Comparison of ENCODE assay signal across 8 cellular contexts in genomic region chr1:25562101-25562927, GRCh38. TPM values are rescaled to one million over a fixed set of nuclear protein-coding genes. Genes with fewer than 3 reads are reported as not detected.
DNase-seq lines count a peak whose midpoint lies in the region; ATAC-seq, FAIRE-seq and TF ChIP-seq lines count a peak whose summit lies in the region.

No MANE protein-coding gene starts in this region.

- H3K36me3 ChIP-seq in K562 (ENCODE audit: control insufficient read depth, insufficient read depth, low read length) = peaks cover 48% of the 10 kb centered on the region; the same call in 1 of the 3 replicates

- H3K9me1 ChIP-seq in K562 (ENCODE audit: control insufficient read depth, insufficient read depth, low read length) = no peaks in the 10 kb centered on the region

- H3K4me3 ChIP-seq in GM12865 (ENCODE audit: low read depth, low read length) (no peak overlapping the region), K562 (no peak overlapping the region)

- no peak for TF ChIP-seq POLR2A in K562 (conservative IDR thresholded peaks at IDR 0.05)

- intact Hi-C loops in K562 (cut with micrococcal nuclease) = no loop called here

- no peak for TF ChIP-seq RAD21 in K562 (CRISPR knock-in tag; conservative IDR thresholded peaks at IDR 0.05 in 1 of 2, IDR thresholded peaks at IDR 0.05 in 1 of 2)

- H3K9me3 ChIP-seq in K562 (replicated peaks; ENCODE audit: control insufficient read depth, insufficient read depth, low read depth, low read length) = no peaks in the 10 kb centered on the region

- H3K9ac ChIP-seq in K562 (ENCODE audit: insufficient read depth in 1 of 2, low read depth in 2 of 2, low read length in 2 of 2) = peak overlapping the region in 1 of 2 experiments; percentile 87; a peak in 2 of 4 replicates

- no TSS peak for BruUV-seq in K562 (replicated peaks; lab: Mats Ljungman, UMichigan)

- no peak overlapping the region for H2AFZ ChIP-seq in K562 (ENCODE audit: low read depth, low read length)

- POLR2A ChIA-PET in K562 (lab: Yijun Ruan, JAX) = no interaction called here

- H4K20me1 ChIP-seq in K562 (replicated peaks; ENCODE audit: control insufficient read depth, insufficient read depth, low read length) = no peaks in the 10 kb centered on the region

- H3K27ac ChIP-seq in K562 (ENCODE audit: extremely low read depth, low read depth, low read length) = peak overlapping the region; percentile 32; the same call in 1 of the 3 replicates

- peak; percentile 89 for DNase-seq in GM12865 (ENCODE audit: low read depth)
- DNase-seq in T-helper 2 cell = peak in 4 of 5 experiments; percentile 18 to 94 (median 77)
- DNase-seq in K562 (ENCODE audit: extremely low read depth in 1 of 4, low spot score in 3 of 4) = peak in 2 of 4 experiments; percentile 47 to 51
- DNase-seq in stimulated activated CD4-positive, alpha-beta T cell treated with anti-CD3 and anti-CD28 coated beads, Interleukin-4, amount 100 ng/mL, for 4 hours = peak; percentile 28 to 67
- no peak for DNase-seq in EL
- DNase-seq in NCI-H1694 treated with DMSO at 0.1 percent for 48 hours (lab: John Stamatoyannopoulos, UW) = no peak

- CTCF ChIA-PET in K562 (lab: Yijun Ruan, JAX; ENCODE audit: low intra/inter-chr PET ratio) = no interaction called here

- no peak overlapping the region for H3K4me2 ChIP-seq in K562 (ENCODE audit: insufficient read depth, low read length)

- FAIRE-seq in K562 (lab: Jason Lieb, UNC) = no peak

- ATAC-seq in HG02798 (IDR thresholded peaks at IDR 0.05; ENCODE audit: poor library complexity, unreplicated experiment) (peak; percentile 75), K562 (peak; percentile 74), SK-N-SH treated with all-trans-retinoic acid at 6 μM for 48 hours (no peak)

- no peak for TF ChIP-seq EP300 in K562 (IDR thresholded peaks at IDR 0.05; ENCODE audit: low read length)

- peaks cover 5 to 31% of the 10 kb centered on the region in 2 experiments; a peak in 4 of 5 replicates for H3K4me1 ChIP-seq in K562 (replicated peaks in 1 of 2; ENCODE audit: control insufficient read depth in 2 of 2, insufficient read depth in 2 of 2, low read length in 2 of 2)

- in situ Hi-C loops in K562 (cut with MboI) = loop anchor here (10.0 kb wide), 1 partner anchor 1718 kb away; no protein-coding TSS in a partner anchor

- 61% methylated on average over 8 of the region's 8 CpGs for WGBS in K562 (ENCODE audit: insufficient coverage, low coverage, missing lambda C conversion rate)

- H3K27me3 ChIP-seq in K562 (ENCODE audit: control insufficient read depth in 2 of 2, insufficient read depth in 2 of 2, low read length in 2 of 2) = no peaks in the 10 kb centered on the region

- no peak for TF ChIP-seq CTCF in GM12865 (IDR thresholded peaks at IDR 0.05; ENCODE audit: insufficient read depth, low read depth, low read length, missing control alignments)
- no peak for TF ChIP-seq CTCF in K562 (IDR thresholded peaks at IDR 0.05 in 2 of 3, conservative IDR thresholded peaks at IDR 0.05 in 1 of 3; ENCODE audit: insufficient read depth in 2 of 3, low read depth in 1 of 3, low read length in 3 of 3)

- no peaks in the 10 kb centered on the region for H3K79me2 ChIP-seq in K562 (ENCODE audit: control insufficient read depth, insufficient read depth, low read length)

TF ChIP-seq in K562, 482 proteins besides CTCF, POLR2A, EP300 and RAD21 (continues in another document):
- TF ChIP-seq ZKSCAN8 (CRISPR knock-in tag; IDR thresholded peaks at IDR 0.05) (no peak), ZBTB33 (CRISPR knock-in tag; IDR thresholded peaks at IDR 0.05) (peak; percentile 69; the same call in 1 of the 2 replicates), PTBP1 (IDR thresholded peaks at IDR 0.05; ENCODE audit: low read depth, low read length) (0 out of 2 replicates have a peak, but pooled peaks have one; percentile 56), HDAC2 (IDR thresholded peaks at IDR 0.05) (peak; percentile 90), ESRRA (IDR thresholded peaks at IDR 0.05; ENCODE audit: borderline replicate concordance, low read depth) (peak; percentile 55; the same call in 1 of the 2 replicates)

TF ChIP-seq in SK-N-SH treated with all-trans-retinoic acid at 6 μM for 48 hours, 23 proteins besides CTCF, POLR2A, EP300 and RAD21 (continues in another document):
- TF ChIP-seq POU6F1 (CRISPR knock-in tag; IDR thresholded peaks at IDR 0.05; ENCODE audit: borderline replicate concordance, low read depth) = no peak
- no peak for TF ChIP-seq ZFP3 (CRISPR knock-in tag; IDR thresholded peaks at IDR 0.05)
- TF ChIP-seq ZC3H10 (CRISPR knock-in tag; IDR thresholded peaks at IDR 0.05) = no peak
- no peak for TF ChIP-seq CSDC2 (CRISPR knock-in tag; IDR thresholded peaks at IDR 0.05)
- no peak for TF ChIP-seq PATZ1 (CRISPR knock-in tag; IDR thresholded peaks at IDR 0.05; ENCODE audit: borderline replicate concordance)
- TF ChIP-seq SNAI2 (CRISPR knock-in tag; IDR thresholded peaks at IDR 0.05) = no peak
- no peak for TF ChIP-seq TOX (CRISPR knock-in tag; IDR thresholded peaks at IDR 0.05; ENCODE audit: borderline replicate concordance)

RNA-seq across cellular contexts. Expression of gene LDLRAP1, which starts 18.9 kb away (rescaled TPM):
- 30.0 and 73.0 TPM in 2 replicates for total RNA-seq in K562 (2011; cell fraction: chromatin; rRNA removed; ENCODE audit: low replicate concordance)
- total RNA-seq in K562 (2011; cell fraction: nucleolus; rRNA removed) = 38.5 and 41.1 TPM in 2 replicates
- 33.9 and 37.2 TPM in 2 replicates for total RNA-seq in K562 (2011; cell fraction: nucleoplasm; rRNA removed)
- total RNA-seq in K562 (2014; rRNA removed) = 14.2 and 19.0 TPM in 2 replicates
- 10.9 and 13.0 TPM in 2 replicates for total RNA-seq in K562 (2014; rRNA removed; fragmentation: Illumina TruSeq; extraction: Trizol)
- 16.3 and 17.7 TPM in 2 replicates for total RNA-seq in K562 (2015; rRNA removed; fragmentation: Illumina TruSeq; extraction: Trizol)
- total RNA-seq in K562 (2021) = 28.8 and 29.2 TPM in 2 replicates
- polyA plus RNA-seq in K562 (2011; rRNA removed) = 16.2 and 25.0 TPM in 2 replicates
- polyA plus RNA-seq in K562 (2011; cell fraction: cytosol; rRNA removed) = 22.4 and 23.7 TPM in 2 replicates
- 69.9 and 75.9 TPM in 2 replicates for polyA plus RNA-seq in K562 (2011; cell fraction: nucleus; rRNA removed)
- 24.3 and 30.1 TPM in 2 replicates for polyA plus RNA-seq in K562 (2012)
- polyA plus RNA-seq in K562 (2014; fragmentation: Illumina TruSeq; extraction: Trizol) = 26.8 and 29.6 TPM in 2 replicates
- polyA plus RNA-seq in K562 (2014; fragmentation: Nextera tagmentation; extraction: Ambion mirVana) = 1 to 10 TPM in 1 of 2 experiments, under 1 TPM in 1; 0.56 to 1.4 TPM
- polyA plus RNA-seq in K562 (2014; rRNA removed) = 22.2 and 25.7 TPM in 2 replicates
- polyA minus RNA-seq in K562 (2011; rRNA and poly(A)+ RNA removed) = 11.8 and 12.8 TPM in 2 replicates
- polyA minus RNA-seq in K562 (2011; cell fraction: cytosol; rRNA and poly(A)+ RNA removed) = 11.8 and 16.7 TPM in 2 replicates
- polyA minus RNA-seq in K562 (2011; cell fraction: nucleus; rRNA and poly(A)+ RNA removed) = 6.9 and 14.2 TPM in 2 replicates

RNA-seq across cellular contexts. Expression of gene MAN1C1, which starts 54.3 kb away (rescaled TPM):
- 0.19 TPM in 1 of 2 replicates, not detected in the other for total RNA-seq in K562 (2011; cell fraction: chromatin; rRNA removed; ENCODE audit: low replicate concordance)
- 0.13 and 0.50 TPM in 2 replicates for total RNA-seq in K562 (2011; cell fraction: nucleolus; rRNA removed)
- total RNA-seq in K562 (2011; cell fraction: nucleoplasm; rRNA removed) = 0.22 and 0.46 TPM in 2 replicates
- total RNA-seq in K562 (2014; rRNA removed) (not detected in 2 replicates), K562 (2014; rRNA removed; fragmentation: Illumina TruSeq; extraction: Trizol) (0.15 TPM in 1 of 2 replicates, not detected in the other), K562 (2015; rRNA removed; fragmentation: Illumina TruSeq; extraction: Trizol) (0.18 TPM in 1 of 2 replicates, not detected in the other), K562 (2021) (0.22 and 0.44 TPM in 2 replicates)
- polyA plus RNA-seq in K562 (2011; rRNA removed) (0.06 and 0.11 TPM in 2 replicates), K562 (2014; fragmentation: Illumina TruSeq; extraction: Trizol) (0.04 and 0.29 TPM in 2 replicates), K562 (2014; fragmentation: Nextera tagmentation; extraction: Ambion mirVana) (not detected), K562 (2014; rRNA removed) (0.04 TPM in 1 of 2 replicates, not detected in the other)
- polyA plus RNA-seq in K562 (2011; cell fraction: cytosol; rRNA removed) = 0.07 TPM in 2 replicates
- 0.07 and 0.25 TPM in 2 replicates for polyA plus RNA-seq in K562 (2011; cell fraction: nucleus; rRNA removed)
- polyA plus RNA-seq in K562 (2012) = 0.07 and 0.53 TPM in 2 replicates
- polyA minus RNA-seq in K562 (2011; rRNA and poly(A)+ RNA removed) = 0.18 TPM in 1 of 2 replicates, not detected in the other
- polyA minus RNA-seq in K562 (2011; cell fraction: cytosol; rRNA and poly(A)+ RNA removed) = not detected in 2 replicates
- polyA minus RNA-seq in K562 (2011; cell fraction: nucleus; rRNA and poly(A)+ RNA removed) = 0.13 TPM in 1 of 2 replicates, not detected in the other

Comparison
In these comparisons a context has a peak if more than half of its experiments do, and no peak if none do; other contexts are left out.
1. DNase-seq: peak in GM12865 (single experiment), T-helper 2 cell (4 of 5) and stimulated activated CD4-positive, alpha-beta T cell treated with anti-CD3 and anti-CD28 coated beads, Interleukin-4, amount 100 ng/mL, for 4 hours (2 of 2); none in EL (single experiment) and NCI-H1694 treated with DMSO at 0.1 percent for 48 hours (single experiment).